In the genomic region with DNA sequence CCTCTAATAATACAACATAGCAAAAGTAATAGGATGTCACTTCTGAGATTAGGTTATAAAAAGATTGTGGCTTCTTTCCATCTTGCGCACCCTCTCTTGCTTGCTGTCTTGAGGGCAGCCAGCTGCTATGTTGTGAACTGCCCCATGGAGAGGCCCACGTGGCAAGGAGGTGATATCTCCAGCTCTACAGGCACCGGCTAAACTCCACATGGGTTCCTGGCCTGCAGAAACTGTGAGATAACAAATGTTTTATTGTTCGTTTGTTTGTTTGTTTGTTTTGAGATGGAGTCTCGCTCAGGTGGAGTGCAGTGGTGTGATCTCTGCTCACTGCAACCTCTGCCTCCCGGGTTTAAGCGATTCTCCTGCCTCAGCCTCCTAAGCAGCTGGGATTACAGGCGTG, we compare ENCODE assay signal across 2 cellular contexts.
A peak's percentile ranks its signal among the peaks of the same experiment; 100 is the strongest.
TF ChIP-seq lines count a peak whose summit lies in the region.

No MANE protein-coding gene starts in this region.

TF ChIP-seq in HepG2, 621 proteins besides CTCF, POLR2A, EP300 and RAD21:
- TF ChIP-seq HDAC6 (IDR thresholded peaks at IDR 0.05; ENCODE audit: low read depth, low read length) (no peak), KDM3A (CRISPR knock-in tag; IDR thresholded peaks at IDR 0.05; ENCODE audit: low read depth) (no peak), MXI1 (IDR thresholded peaks at IDR 0.05; ENCODE audit: borderline replicate concordance, low read depth, low read length) (no peak), ZNF460 (CRISPR knock-in tag; IDR thresholded peaks at IDR 0.05; ENCODE audit: borderline replicate concordance) (peak; percentile 18; the same call in 1 of the 2 replicates), ZBTB7B (CRISPR knock-in tag; IDR thresholded peaks at IDR 0.05) (no peak), POLR2AphosphoS2 (IDR thresholded peaks at IDR 0.05; ENCODE audit: low read depth, low read length) (no peak), ZNF891 (CRISPR knock-in tag; IDR thresholded peaks at IDR 0.05) (no peak)
- TF ChIP-seq, protein P1, sequence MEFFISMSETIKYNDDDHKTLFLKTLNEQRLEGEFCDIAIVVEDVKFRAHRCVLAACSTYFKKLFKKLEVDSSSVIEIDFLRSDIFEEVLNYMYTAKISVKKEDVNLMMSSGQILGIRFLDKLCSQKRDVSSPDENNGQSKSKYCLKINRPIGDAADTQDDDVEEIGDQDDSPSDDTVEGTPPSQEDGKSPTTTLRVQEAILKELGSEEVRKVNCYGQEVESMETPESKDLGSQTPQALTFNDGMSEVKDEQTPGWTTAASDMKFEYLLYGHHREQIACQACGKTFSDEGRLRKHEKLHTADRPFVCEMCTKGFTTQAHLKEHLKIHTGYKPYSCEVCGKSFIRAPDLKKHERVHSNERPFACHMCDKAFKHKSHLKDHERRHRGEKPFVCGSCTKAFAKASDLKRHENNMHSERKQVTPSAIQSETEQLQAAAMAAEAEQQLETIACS (CRISPR knock-in tag; IDR thresholded peaks at IDR 0.05), result no peak
TF ChIP-seq in HepG2: peak in this region for 1.

TF ChIP-seq in K562, 482 proteins besides CTCF, POLR2A, EP300 and RAD21 (continues in another document):
- TF ChIP-seq ZNF239 (CRISPR knock-in tag; IDR thresholded peaks at IDR 0.05), result no peak
- TF ChIP-seq, protein P2, sequence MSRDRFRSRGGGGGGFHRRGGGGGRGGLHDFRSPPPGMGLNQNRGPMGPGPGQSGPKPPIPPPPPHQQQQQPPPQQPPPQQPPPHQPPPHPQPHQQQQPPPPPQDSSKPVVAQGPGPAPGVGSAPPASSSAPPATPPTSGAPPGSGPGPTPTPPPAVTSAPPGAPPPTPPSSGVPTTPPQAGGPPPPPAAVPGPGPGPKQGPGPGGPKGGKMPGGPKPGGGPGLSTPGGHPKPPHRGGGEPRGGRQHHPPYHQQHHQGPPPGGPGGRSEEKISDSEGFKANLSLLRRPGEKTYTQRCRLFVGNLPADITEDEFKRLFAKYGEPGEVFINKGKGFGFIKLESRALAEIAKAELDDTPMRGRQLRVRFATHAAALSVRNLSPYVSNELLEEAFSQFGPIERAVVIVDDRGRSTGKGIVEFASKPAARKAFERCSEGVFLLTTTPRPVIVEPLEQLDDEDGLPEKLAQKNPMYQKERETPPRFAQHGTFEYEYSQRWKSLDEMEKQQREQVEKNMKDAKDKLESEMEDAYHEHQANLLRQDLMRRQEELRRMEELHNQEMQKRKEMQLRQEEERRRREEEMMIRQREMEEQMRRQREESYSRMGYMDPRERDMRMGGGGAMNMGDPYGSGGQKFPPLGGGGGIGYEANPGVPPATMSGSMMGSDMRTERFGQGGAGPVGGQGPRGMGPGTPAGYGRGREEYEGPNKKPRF (IDR thresholded peaks at IDR 0.05; ENCODE audit: low read depth, low read length), result no peak
- no peak for TF ChIP-seq SAFB2 (IDR thresholded peaks at IDR 0.05; ENCODE audit: borderline replicate concordance, low read depth, low read length, severe bottlenecking)
- no peak for TF ChIP-seq RBFOX2 (IDR thresholded peaks at IDR 0.05; ENCODE audit: low read depth, low read length)
- TF ChIP-seq PHF21A (IDR thresholded peaks at IDR 0.05; ENCODE audit: borderline replicate concordance, low read depth), result no peak
- TF ChIP-seq ZNF644 (tag; IDR thresholded peaks at IDR 0.05; ENCODE audit: low read depth), result no peak
- TF ChIP-seq MEF2D (tag; conservative IDR thresholded peaks at IDR 0.05; ENCODE audit: low read depth), result no peak
- TF ChIP-seq, protein P3, sequence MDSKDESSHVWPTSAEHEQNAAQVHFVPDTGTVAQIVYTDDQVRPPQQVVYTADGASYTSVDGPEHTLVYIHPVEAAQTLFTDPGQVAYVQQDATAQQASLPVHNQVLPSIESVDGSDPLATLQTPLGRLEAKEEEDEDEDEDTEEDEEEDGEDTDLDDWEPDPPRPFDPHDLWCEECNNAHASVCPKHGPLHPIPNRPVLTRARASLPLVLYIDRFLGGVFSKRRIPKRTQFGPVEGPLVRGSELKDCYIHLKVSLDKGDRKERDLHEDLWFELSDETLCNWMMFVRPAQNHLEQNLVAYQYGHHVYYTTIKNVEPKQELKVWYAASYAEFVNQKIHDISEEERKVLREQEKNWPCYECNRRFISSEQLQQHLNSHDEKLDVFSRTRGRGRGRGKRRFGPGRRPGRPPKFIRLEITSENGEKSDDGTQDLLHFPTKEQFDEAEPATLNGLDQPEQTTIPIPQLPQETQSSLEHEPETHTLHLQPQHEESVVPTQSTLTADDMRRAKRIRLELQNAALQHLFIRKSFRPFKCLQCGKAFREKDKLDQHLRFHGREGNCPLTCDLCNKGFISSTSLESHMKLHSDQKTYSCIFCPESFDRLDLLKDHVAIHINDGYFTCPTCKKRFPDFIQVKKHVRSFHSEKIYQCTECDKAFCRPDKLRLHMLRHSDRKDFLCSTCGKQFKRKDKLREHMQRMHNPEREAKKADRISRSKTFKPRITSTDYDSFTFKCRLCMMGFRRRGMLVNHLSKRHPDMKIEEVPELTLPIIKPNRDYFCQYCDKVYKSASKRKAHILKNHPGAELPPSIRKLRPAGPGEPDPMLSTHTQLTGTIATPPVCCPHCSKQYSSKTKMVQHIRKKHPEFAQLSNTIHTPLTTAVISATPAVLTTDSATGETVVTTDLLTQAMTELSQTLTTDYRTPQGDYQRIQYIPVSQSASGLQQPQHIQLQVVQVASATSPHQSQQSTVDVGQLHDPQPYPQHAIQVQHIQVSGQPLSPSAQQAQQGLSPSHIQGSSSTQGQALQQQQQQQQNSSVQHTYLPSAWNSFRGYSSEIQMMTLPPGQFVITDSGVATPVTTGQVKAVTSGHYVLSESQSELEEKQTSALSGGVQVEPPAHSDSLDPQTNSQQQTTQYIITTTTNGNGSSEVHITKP (IDR thresholded peaks at IDR 0.05; ENCODE audit: partially characterized antibody), result no peak
- no peak for TF ChIP-seq HNRNPLL (IDR thresholded peaks at IDR 0.05; ENCODE audit: low read depth, low read length, poor library complexity, severe bottlenecking)
- no peak for TF ChIP-seq CBFB (CRISPR knock-in tag; IDR thresholded peaks at IDR 0.05)
- TF ChIP-seq ZBTB1 (CRISPR knock-in tag; IDR thresholded peaks at IDR 0.05; ENCODE audit: borderline replicate concordance, low read depth), result no peak
- TF ChIP-seq ZNF408 (CRISPR knock-in tag; IDR thresholded peaks at IDR 0.05; ENCODE audit: low read depth), result no peak
- TF ChIP-seq CBFA2T3 (IDR thresholded peaks at IDR 0.05), result peak; percentile 68
- 0 out of 2 replicates have a peak, but pooled peaks have one; percentile 20 for TF ChIP-seq ARID1B (IDR thresholded peaks at IDR 0.05)
- TF ChIP-seq ZFP1 (CRISPR knock-in tag; IDR thresholded peaks at IDR 0.05), result no peak
- TF ChIP-seq NFATC3 (IDR thresholded peaks at IDR 0.05), result no peak
- TF ChIP-seq, protein P4, sequence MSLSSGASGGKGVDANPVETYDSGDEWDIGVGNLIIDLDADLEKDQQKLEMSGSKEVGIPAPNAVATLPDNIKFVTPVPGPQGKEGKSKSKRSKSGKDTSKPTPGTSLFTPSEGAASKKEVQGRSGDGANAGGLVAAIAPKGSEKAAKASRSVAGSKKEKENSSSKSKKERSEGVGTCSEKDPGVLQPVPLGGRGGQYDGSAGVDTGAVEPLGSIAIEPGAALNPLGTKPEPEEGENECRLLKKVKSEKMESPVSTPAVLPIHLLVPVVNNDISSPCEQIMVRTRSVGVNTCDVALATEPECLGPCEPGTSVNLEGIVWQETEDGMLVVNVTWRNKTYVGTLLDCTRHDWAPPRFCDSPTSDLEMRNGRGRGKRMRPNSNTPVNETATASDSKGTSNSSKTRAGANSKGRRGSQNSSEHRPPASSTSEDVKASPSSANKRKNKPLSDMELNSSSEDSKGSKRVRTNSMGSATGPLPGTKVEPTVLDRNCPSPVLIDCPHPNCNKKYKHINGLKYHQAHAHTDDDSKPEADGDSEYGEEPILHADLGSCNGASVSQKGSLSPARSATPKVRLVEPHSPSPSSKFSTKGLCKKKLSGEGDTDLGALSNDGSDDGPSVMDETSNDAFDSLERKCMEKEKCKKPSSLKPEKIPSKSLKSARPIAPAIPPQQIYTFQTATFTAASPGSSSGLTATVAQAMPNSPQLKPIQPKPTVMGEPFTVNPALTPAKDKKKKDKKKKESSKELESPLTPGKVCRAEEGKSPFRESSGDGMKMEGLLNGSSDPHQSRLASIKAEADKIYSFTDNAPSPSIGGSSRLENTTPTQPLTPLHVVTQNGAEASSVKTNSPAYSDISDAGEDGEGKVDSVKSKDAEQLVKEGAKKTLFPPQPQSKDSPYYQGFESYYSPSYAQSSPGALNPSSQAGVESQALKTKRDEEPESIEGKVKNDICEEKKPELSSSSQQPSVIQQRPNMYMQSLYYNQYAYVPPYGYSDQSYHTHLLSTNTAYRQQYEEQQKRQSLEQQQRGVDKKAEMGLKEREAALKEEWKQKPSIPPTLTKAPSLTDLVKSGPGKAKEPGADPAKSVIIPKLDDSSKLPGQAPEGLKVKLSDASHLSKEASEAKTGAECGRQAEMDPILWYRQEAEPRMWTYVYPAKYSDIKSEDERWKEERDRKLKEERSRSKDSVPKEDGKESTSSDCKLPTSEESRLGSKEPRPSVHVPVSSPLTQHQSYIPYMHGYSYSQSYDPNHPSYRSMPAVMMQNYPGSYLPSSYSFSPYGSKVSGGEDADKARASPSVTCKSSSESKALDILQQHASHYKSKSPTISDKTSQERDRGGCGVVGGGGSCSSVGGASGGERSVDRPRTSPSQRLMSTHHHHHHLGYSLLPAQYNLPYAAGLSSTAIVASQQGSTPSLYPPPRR (CRISPR knock-in tag; IDR thresholded peaks at IDR 0.05; ENCODE audit: borderline replicate concordance), result no peak
- TF ChIP-seq MYC (IDR thresholded peaks at IDR 0.05; ENCODE audit: low read depth, low read length), result no peak
- TF ChIP-seq MYC (CRISPR knock-in tag; IDR thresholded peaks at IDR 0.05; ENCODE audit: borderline replicate concordance, low read depth), result no peak
- no peak for TF ChIP-seq ILF3 (IDR thresholded peaks at IDR 0.05; ENCODE audit: borderline replicate concordance)
- TF ChIP-seq, protein P5, sequence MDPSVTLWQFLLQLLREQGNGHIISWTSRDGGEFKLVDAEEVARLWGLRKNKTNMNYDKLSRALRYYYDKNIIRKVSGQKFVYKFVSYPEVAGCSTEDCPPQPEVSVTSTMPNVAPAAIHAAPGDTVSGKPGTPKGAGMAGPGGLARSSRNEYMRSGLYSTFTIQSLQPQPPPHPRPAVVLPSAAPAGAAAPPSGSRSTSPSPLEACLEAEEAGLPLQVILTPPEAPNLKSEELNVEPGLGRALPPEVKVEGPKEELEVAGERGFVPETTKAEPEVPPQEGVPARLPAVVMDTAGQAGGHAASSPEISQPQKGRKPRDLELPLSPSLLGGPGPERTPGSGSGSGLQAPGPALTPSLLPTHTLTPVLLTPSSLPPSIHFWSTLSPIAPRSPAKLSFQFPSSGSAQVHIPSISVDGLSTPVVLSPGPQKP (CRISPR knock-in tag; IDR thresholded peaks at IDR 0.05), result no peak
- no peak for TF ChIP-seq GTF2A2 (tag; IDR thresholded peaks at IDR 0.05)
- TF ChIP-seq, protein P6, sequence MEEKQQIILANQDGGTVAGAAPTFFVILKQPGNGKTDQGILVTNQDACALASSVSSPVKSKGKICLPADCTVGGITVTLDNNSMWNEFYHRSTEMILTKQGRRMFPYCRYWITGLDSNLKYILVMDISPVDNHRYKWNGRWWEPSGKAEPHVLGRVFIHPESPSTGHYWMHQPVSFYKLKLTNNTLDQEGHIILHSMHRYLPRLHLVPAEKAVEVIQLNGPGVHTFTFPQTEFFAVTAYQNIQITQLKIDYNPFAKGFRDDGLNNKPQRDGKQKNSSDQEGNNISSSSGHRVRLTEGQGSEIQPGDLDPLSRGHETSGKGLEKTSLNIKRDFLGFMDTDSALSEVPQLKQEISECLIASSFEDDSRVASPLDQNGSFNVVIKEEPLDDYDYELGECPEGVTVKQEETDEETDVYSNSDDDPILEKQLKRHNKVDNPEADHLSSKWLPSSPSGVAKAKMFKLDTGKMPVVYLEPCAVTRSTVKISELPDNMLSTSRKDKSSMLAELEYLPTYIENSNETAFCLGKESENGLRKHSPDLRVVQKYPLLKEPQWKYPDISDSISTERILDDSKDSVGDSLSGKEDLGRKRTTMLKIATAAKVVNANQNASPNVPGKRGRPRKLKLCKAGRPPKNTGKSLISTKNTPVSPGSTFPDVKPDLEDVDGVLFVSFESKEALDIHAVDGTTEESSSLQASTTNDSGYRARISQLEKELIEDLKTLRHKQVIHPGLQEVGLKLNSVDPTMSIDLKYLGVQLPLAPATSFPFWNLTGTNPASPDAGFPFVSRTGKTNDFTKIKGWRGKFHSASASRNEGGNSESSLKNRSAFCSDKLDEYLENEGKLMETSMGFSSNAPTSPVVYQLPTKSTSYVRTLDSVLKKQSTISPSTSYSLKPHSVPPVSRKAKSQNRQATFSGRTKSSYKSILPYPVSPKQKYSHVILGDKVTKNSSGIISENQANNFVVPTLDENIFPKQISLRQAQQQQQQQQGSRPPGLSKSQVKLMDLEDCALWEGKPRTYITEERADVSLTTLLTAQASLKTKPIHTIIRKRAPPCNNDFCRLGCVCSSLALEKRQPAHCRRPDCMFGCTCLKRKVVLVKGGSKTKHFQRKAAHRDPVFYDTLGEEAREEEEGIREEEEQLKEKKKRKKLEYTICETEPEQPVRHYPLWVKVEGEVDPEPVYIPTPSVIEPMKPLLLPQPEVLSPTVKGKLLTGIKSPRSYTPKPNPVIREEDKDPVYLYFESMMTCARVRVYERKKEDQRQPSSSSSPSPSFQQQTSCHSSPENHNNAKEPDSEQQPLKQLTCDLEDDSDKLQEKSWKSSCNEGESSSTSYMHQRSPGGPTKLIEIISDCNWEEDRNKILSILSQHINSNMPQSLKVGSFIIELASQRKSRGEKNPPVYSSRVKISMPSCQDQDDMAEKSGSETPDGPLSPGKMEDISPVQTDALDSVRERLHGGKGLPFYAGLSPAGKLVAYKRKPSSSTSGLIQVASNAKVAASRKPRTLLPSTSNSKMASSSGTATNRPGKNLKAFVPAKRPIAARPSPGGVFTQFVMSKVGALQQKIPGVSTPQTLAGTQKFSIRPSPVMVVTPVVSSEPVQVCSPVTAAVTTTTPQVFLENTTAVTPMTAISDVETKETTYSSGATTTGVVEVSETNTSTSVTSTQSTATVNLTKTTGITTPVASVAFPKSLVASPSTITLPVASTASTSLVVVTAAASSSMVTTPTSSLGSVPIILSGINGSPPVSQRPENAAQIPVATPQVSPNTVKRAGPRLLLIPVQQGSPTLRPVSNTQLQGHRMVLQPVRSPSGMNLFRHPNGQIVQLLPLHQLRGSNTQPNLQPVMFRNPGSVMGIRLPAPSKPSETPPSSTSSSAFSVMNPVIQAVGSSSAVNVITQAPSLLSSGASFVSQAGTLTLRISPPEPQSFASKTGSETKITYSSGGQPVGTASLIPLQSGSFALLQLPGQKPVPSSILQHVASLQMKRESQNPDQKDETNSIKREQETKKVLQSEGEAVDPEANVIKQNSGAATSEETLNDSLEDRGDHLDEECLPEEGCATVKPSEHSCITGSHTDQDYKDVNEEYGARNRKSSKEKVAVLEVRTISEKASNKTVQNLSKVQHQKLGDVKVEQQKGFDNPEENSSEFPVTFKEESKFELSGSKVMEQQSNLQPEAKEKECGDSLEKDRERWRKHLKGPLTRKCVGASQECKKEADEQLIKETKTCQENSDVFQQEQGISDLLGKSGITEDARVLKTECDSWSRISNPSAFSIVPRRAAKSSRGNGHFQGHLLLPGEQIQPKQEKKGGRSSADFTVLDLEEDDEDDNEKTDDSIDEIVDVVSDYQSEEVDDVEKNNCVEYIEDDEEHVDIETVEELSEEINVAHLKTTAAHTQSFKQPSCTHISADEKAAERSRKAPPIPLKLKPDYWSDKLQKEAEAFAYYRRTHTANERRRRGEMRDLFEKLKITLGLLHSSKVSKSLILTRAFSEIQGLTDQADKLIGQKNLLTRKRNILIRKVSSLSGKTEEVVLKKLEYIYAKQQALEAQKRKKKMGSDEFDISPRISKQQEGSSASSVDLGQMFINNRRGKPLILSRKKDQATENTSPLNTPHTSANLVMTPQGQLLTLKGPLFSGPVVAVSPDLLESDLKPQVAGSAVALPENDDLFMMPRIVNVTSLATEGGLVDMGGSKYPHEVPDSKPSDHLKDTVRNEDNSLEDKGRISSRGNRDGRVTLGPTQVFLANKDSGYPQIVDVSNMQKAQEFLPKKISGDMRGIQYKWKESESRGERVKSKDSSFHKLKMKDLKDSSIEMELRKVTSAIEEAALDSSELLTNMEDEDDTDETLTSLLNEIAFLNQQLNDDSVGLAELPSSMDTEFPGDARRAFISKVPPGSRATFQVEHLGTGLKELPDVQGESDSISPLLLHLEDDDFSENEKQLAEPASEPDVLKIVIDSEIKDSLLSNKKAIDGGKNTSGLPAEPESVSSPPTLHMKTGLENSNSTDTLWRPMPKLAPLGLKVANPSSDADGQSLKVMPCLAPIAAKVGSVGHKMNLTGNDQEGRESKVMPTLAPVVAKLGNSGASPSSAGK (IDR thresholded peaks at IDR 0.05), result no peak
